ENCODE assay signal across 26 cellular contexts in the genomic region with DNA sequence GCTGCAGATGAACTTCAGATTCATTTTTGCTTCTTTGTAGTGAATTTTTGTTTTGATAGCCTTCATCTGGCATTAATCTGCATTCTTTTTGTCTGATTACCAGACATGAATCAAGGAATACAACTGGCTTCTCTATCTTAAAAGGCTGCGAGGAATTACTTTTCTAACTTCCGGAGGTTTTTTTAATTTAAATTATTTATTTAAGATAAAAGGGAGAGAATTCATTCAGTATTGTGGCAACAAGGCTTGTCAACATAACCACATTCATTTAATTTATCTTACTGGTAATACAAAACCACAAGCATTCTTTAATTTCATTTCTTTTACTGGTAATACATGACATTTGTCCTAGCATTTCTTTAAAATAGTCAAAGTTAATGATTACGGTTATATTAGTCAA. TPM values are rescaled to one million over a fixed set of nuclear protein-coding genes. Genes with fewer than 3 reads are reported as not detected.
"Had no signal": no experiment of that assay in that cellular context is flagged by ENCODE, and none has a peak within 500 bp of the region (broad histone marks: within the 10 kb centered on the region; RNA-seq: fewer than 3 reads in every experiment).

No MANE protein-coding gene starts in this region.

- H3K4me3 Mint-ChIP-seq: activated CD4-positive, alpha-beta memory T cell treated with anti-CD3 and anti-CD28 coated beads, Interleukin-2, amount 10 ng/mL, durations not matched to agents 7 days and 5 days; activated CD4-positive, alpha-beta T cell treated with anti-CD3 and anti-CD28 coated beads, Interleukin-2, amount 10 ng/mL, durations not matched to agents 7 days and 5 days; activated naive CD4-positive, alpha-beta T cell treated with anti-CD3 and anti-CD28 coated beads for 36 hours; activated naive CD8-positive, alpha-beta T cell; activated T-helper 17 cell treated with anti-CD3 and anti-CD28 coated beads, Interleukin-2, amount 50 U/mL, for 72 hours; T-helper 17 cell; WTC11 had no signal

- H3K4me3 ChIP-seq: breast epithelium, Peyer's patch, SJCRH30 had no signal

- H3K27me3 Mint-ChIP-seq: activated CD4-positive, alpha-beta memory T cell treated with anti-CD3 and anti-CD28 coated beads, Interleukin-2, amount 10 ng/mL, durations not matched to agents 7 days and 5 days; activated naive CD8-positive, alpha-beta T cell; activated T-helper 17 cell treated with anti-CD3 and anti-CD28 coated beads, Interleukin-2, amount 50 U/mL, for 72 hours had no signal

- DNase-seq: activated CD4-positive, alpha-beta memory T cell treated with anti-CD3 and anti-CD28 coated beads, Interleukin-2, amount 10 ng/mL, durations not matched to agents 7 days and 5 days; activated CD4-positive, alpha-beta T cell treated with anti-CD3 and anti-CD28 coated beads, Interleukin-2, amount 10 ng/mL, durations not matched to agents 7 days and 5 days; activated gamma-delta T cell; activated naive CD4-positive, alpha-beta T cell treated with anti-CD3 and anti-CD28 coated beads for 36 hours; activated T-cell treated with anti-CD3 and anti-CD28 coated beads for 4 hours; activated T-cell treated with anti-CD3 and anti-CD28 coated beads, Interleukin-2, amount 50 U/mL, for 48 hours; anterior cingulate cortex; caudate nucleus; KG1; NCI-H1048; NCI-H146; NCI-H187 treated with DMSO at 0.1 percent for 48 hours; NCI-H2081 treated with DMSO at 0.1 percent for 48 hours; NCI-H446; NCI-H524; Peyer's patch; Right ventricle myocardium superior; SJCRH30; T-helper 17 cell; T-helper 9 cell had no signal

- H3K27ac Mint-ChIP-seq: activated CD4-positive, alpha-beta memory T cell treated with anti-CD3 and anti-CD28 coated beads, Interleukin-2, amount 10 ng/mL, durations not matched to agents 7 days and 5 days; activated CD4-positive, alpha-beta T cell treated with anti-CD3 and anti-CD28 coated beads, Interleukin-2, amount 10 ng/mL, durations not matched to agents 7 days and 5 days; activated naive CD4-positive, alpha-beta T cell treated with anti-CD3 and anti-CD28 coated beads for 36 hours; activated naive CD8-positive, alpha-beta T cell; activated T-helper 17 cell treated with anti-CD3 and anti-CD28 coated beads, Interleukin-2, amount 50 U/mL, for 72 hours; T-helper 17 cell had no signal

- H3K27ac ChIP-seq: breast epithelium, Peyer's patch, RWPE1, SJCRH30 had no signal

- H3K9me3 ChIP-seq: breast epithelium, Peyer's patch, SJCRH30 had no signal

- H3K9me3 Mint-ChIP-seq: activated CD4-positive, alpha-beta memory T cell treated with anti-CD3 and anti-CD28 coated beads, Interleukin-2, amount 10 ng/mL, durations not matched to agents 7 days and 5 days; activated CD4-positive, alpha-beta T cell treated with anti-CD3 and anti-CD28 coated beads, Interleukin-2, amount 10 ng/mL, durations not matched to agents 7 days and 5 days; activated naive CD4-positive, alpha-beta T cell treated with anti-CD3 and anti-CD28 coated beads for 36 hours; activated T-helper 17 cell treated with anti-CD3 and anti-CD28 coated beads, Interleukin-2, amount 50 U/mL, for 72 hours; WTC11 had no signal

- H3K36me3 ChIP-seq: breast epithelium, Peyer's patch, SJCRH30 had no signal

- H3K36me3 Mint-ChIP-seq: activated naive CD8-positive, alpha-beta T cell; WTC11 had no signal

- H3K27me3 ChIP-seq: breast epithelium, Peyer's patch, SJCRH30 had no signal

- H3K4me1 Mint-ChIP-seq: activated CD4-positive, alpha-beta memory T cell treated with anti-CD3 and anti-CD28 coated beads, Interleukin-2, amount 10 ng/mL, durations not matched to agents 7 days and 5 days; activated CD4-positive, alpha-beta T cell treated with anti-CD3 and anti-CD28 coated beads, Interleukin-2, amount 10 ng/mL, durations not matched to agents 7 days and 5 days; activated T-helper 17 cell treated with anti-CD3 and anti-CD28 coated beads, Interleukin-2, amount 50 U/mL, for 72 hours; T-helper 17 cell had no signal

- H3K4me1 ChIP-seq: Peyer's patch, SJCRH30 had no signal

- ATAC-seq: activated T-helper 17 cell treated with anti-CD3 and anti-CD28 coated beads, Interleukin-2, amount 50 U/mL, for 72 hours; T-helper 17 cell; WTC11 had no signal

RNA-seq across cellular contexts. Expression of a gene that starts 36.0 kb away (rescaled TPM):
- total RNA-seq: activated CD4-positive, alpha-beta memory T cell treated with anti-CD3 and anti-CD28 coated beads, Interleukin-2, amount 10 ng/mL, durations not matched to agents 7 days and 5 days; activated CD4-positive, alpha-beta T cell treated with anti-CD3 and anti-CD28 coated beads, Interleukin-2, amount 10 ng/mL, durations not matched to agents 7 days and 5 days; activated CD8-positive, alpha-beta memory T cell treated with anti-CD3 and anti-CD28 coated beads for 36 hours; activated naive CD4-positive, alpha-beta T cell treated with anti-CD3 and anti-CD28 coated beads for 36 hours; activated T-helper 17 cell treated with anti-CD3 and anti-CD28 coated beads, Interleukin-2, amount 50 U/mL, for 72 hours; T-helper 17 cell had no signal
